ENCODE assay signal across 12 cellular contexts in the genomic region with DNA sequence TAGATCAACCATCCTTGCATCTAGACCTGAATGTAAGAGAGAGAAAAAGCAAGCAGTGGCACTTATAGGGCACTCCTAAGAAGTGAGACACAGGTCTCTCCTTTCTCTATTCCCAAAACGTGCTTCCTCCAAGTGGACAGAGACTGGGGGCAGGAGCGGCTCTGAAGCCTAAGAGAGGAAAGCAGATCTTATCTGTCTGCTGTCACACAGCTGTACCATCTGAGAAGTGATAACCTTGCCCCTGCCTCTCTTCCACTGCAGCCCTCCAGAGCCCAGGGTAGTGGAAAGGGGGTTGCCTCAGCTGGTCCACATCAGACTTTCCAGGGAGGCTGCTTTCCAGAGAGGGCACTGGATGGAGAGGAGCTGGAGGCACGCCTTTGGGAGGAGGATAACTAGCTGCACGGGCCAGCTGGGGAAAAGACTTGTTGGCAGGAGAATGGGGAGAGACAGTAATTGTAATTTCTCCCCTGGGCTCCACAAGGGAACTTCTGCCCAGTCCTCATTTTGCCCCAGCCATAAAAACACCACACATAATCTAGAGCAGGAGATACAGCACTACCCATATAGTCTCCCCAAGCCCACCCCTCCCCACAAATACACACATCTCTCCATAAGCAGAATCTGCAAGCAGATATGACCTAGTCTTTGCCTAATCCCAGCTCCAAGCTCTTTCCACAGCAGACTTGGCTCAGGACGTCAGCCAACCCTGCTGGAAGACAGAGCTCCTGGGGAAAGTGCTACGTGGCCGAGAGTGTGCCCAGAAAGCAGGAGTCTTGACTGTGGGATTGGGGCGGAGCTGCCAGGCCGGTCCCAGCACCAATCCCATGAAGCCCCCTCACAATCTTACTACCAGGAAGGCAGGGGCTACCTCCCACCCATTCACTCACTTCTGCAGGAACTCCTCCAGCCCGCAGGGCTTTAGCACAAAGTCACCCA. TPM values are rescaled to one million over a fixed set of nuclear protein-coding genes. Genes with fewer than 3 reads are reported as not detected.
A peak's percentile ranks its signal among the peaks of the same experiment; 100 is the strongest.
DNase-seq lines count a peak whose midpoint lies in the region; ATAC-seq and TF ChIP-seq lines count a peak whose summit lies in the region.
"Had no signal": no experiment of that assay in that cellular context is flagged by ENCODE, and none has a peak within 500 bp of the region (broad histone marks: within the 10 kb centered on the region; RNA-seq: fewer than 3 reads in every experiment).

No MANE protein-coding gene starts in this region.

- no peak overlapping the region for H3K9ac ChIP-seq in DND-41 (ENCODE audit: low read depth, low read length)
- peak overlapping the region in 2 of 3 donors; percentile 12 to 43 for H3K9ac ChIP-seq in skeletal muscle tissue (ENCODE audit: low read depth in 1 of 3, low read length in 3 of 3)

- H3K79me2 ChIP-seq in DND-41 (ENCODE audit: insufficient read depth, low read length), result no peaks in the 10 kb centered on the region

- H3K27ac Mint-ChIP-seq in activated B cell treated with CpG ODN at 0.5 μM for 24 hours, result peak overlapping the region; percentile 94

- H3K36me3 Mint-ChIP-seq in activated B cell treated with CpG ODN at 0.5 μM for 24 hours (ENCODE audit: low read depth), result peaks cover 76% of the 10 kb centered on the region

- intact Hi-C loops in activated B cell treated with CpG ODN at 0.5 μM for 24 hours (cut with micrococcal nuclease) (no loop called here), left ventricle myocardium inferior (cut with micrococcal nuclease) (no loop called here)

- CTCF ChIA-PET in activated B cell treated with CpG ODN at 0.5 μM for 24 hours (lab: Charles Lee), result interaction anchor here (0.9 to 5.1 kb wide), 4 partner anchors 13 to 30 kb away, joined by 3 to 37 read pairs (median 9); partner anchors contain the start of gene PIK3C2B

- H3K9me3 Mint-ChIP-seq in activated B cell treated with CpG ODN at 0.5 μM for 24 hours, result no peaks in the 10 kb centered on the region

- peak overlapping the region; percentile 28 for H3K4me3 Mint-ChIP-seq in activated B cell treated with CpG ODN at 0.5 μM for 24 hours

- DNase-seq in DND-41 (no peak), activated B cell treated with CpG ODN at 0.5 μM for 24 hours (no peak), left ventricle myocardium inferior (peak; percentile 58), NCI-H774 (lab: John Stamatoyannopoulos, UW) (no peak)
- DNase-seq in effector CD4-positive, alpha-beta T cell, result no peak
- DNase-seq: activated effector memory CD4-positive, alpha-beta T cell treated with anti-CD3 and anti-CD28 coated beads, Interleukin-2, amount 50 U/mL, for 16 hours; effector CD8-positive, alpha-beta T cell; hypothalamus; NCI-H1694 treated with DMSO at 0.1 percent for 48 hours had no signal

- H3K27me3 Mint-ChIP-seq in activated B cell treated with CpG ODN at 0.5 μM for 24 hours, result no peaks in the 10 kb centered on the region

- ATAC-seq in DND-41 (ENCODE audit: insufficient read depth, low read depth) (no peak), activated B cell treated with CpG ODN at 0.5 μM for 24 hours (ENCODE audit: low read depth) (no peak), HG02884 (IDR thresholded peaks at IDR 0.05; ENCODE audit: unreplicated experiment) (no peak), GM18868 (IDR thresholded peaks at IDR 0.05; ENCODE audit: unreplicated experiment) (no peak)

- POLR2A ChIA-PET in activated B cell treated with CpG ODN at 0.5 μM for 24 hours (lab: Charles Lee), result interaction anchor here (0.8 to 7.3 kb wide), 6 partner anchors 11 to 44 kb away, joined by 7 to 127 read pairs (median 13); partner anchors contain the start of gene PIK3C2B

- H3K4me1 Mint-ChIP-seq in activated B cell treated with CpG ODN at 0.5 μM for 24 hours, result peaks cover 98% of the 10 kb centered on the region

- H4K20me1 ChIP-seq in DND-41 (ENCODE audit: insufficient read depth, low read length), result peaks cover 8% of the 10 kb centered on the region; the same call in 1 of the 2 replicates

- H3K4me1 ChIP-seq in DND-41 (ENCODE audit: insufficient read depth, low read length), result peaks cover 68% of the 10 kb centered on the region
- peaks cover 90% of the 10 kb centered on the region for H3K4me1 ChIP-seq in left ventricle myocardium inferior
- H3K4me1 ChIP-seq in skeletal muscle tissue (ENCODE audit: control insufficient read depth in 3 of 3, insufficient read depth in 3 of 3, low read length in 3 of 3), result peaks cover 65 to 73% (median 72%) of the 10 kb centered on the region in 3 donors

- peak overlapping the region; percentile 11; the same call in 1 of the 2 replicates for H3K4me2 ChIP-seq in DND-41 (ENCODE audit: insufficient read depth, low read length)

- H3K27me3 ChIP-seq in DND-41 (ENCODE audit: insufficient read depth, low read length, poor library complexity) (no peaks in the 10 kb centered on the region), left ventricle myocardium inferior (ENCODE audit: low read depth) (no peaks in the 10 kb centered on the region), skeletal muscle tissue (ENCODE audit: control insufficient read depth in 3 of 3, insufficient read depth in 3 of 3, low read length in 3 of 3) (no peaks in the 10 kb centered on the region)

- H3K36me3 ChIP-seq in DND-41 (ENCODE audit: insufficient read depth, low read length) (peaks cover 53% of the 10 kb centered on the region), left ventricle myocardium inferior (peaks cover 44% of the 10 kb centered on the region), skeletal muscle tissue (ENCODE audit: control insufficient read depth in 3 of 3, insufficient read depth in 3 of 3, low read length in 3 of 3) (peaks cover 35 to 49% (median 41%) of the 10 kb centered on the region in 3 donors)

- H3K27ac ChIP-seq in DND-41 (ENCODE audit: low read length) (peak overlapping the region; percentile 39), left ventricle myocardium inferior (replicated peaks) (peak overlapping the region; percentile 97), skeletal muscle tissue (ENCODE audit: low read depth, low read length) (peak overlapping the region; percentile 32)

- no peak overlapping the region for H2AFZ ChIP-seq in DND-41 (ENCODE audit: low read depth, low read length)

- H3K4me3 ChIP-seq in DND-41 (ENCODE audit: low read depth in 1 of 2, low read length in 2 of 2) (no peak overlapping the region), left ventricle myocardium inferior (peak overlapping the region; percentile 17), skeletal muscle tissue (ENCODE audit: low read length in 3 of 3) (no peak overlapping the region)

- no peak for TF ChIP-seq CTCF in DND-41 (IDR thresholded peaks at IDR 0.05; ENCODE audit: borderline replicate concordance, extremely low read depth, low read length, poor library complexity, severe bottlenecking)
- no peak for TF ChIP-seq CTCF in activated B cell treated with CpG ODN at 0.5 μM for 24 hours (IDR thresholded peaks at IDR 0.05)
- TF ChIP-seq CTCF in left ventricle myocardium inferior (IDR thresholded peaks at IDR 0.05; ENCODE audit: borderline replicate concordance), result no peak

- no peaks in the 10 kb centered on the region for H3K9me3 ChIP-seq in DND-41 (ENCODE audit: insufficient read depth, low read length, severe bottlenecking)
- no peaks in the 10 kb centered on the region for H3K9me3 ChIP-seq in left ventricle myocardium inferior (replicated peaks)
- no peaks in the 10 kb centered on the region for H3K9me3 ChIP-seq in skeletal muscle tissue (ENCODE audit: control insufficient read depth in 3 of 3, low read length in 3 of 3)

RNA-seq across cellular contexts. Expression of gene PIK3C2B, which starts 31.2 kb away (rescaled TPM):
- 127 and 151 TPM in 2 replicates for total RNA-seq in activated B cell treated with CpG ODN at 0.5 μM for 24 hours
- 18.5 TPM for total RNA-seq in left ventricle myocardium inferior
- total RNA-seq in skeletal muscle tissue, result 31.8 TPM

RNA-seq across cellular contexts. Expression of gene PPP1R15B, which starts 51.8 kb away (rescaled TPM):
- total RNA-seq in activated B cell treated with CpG ODN at 0.5 μM for 24 hours, result 60.4 and 70.6 TPM in 2 replicates
- 20.5 TPM for total RNA-seq in left ventricle myocardium inferior
- 30.3 TPM for total RNA-seq in skeletal muscle tissue

RNA-seq across cellular contexts. Expression of gene MDM4, which starts 52.8 kb away (rescaled TPM):
- total RNA-seq in activated B cell treated with CpG ODN at 0.5 μM for 24 hours, result 221 and 264 TPM in 2 replicates
- 29.3 TPM for total RNA-seq in left ventricle myocardium inferior
- 56.9 TPM for total RNA-seq in skeletal muscle tissue

Comparison
In these comparisons a context has a peak if more than half of its experiments do, and no peak if none do; other contexts are left out.
1. H3K27ac ChIP-seq: peak in every context shown above with its lines; median percentile 97 in left ventricle myocardium inferior; 39 in DND-41; 32 in skeletal muscle tissue.